ENCODE assay signal across 18 cellular contexts in the genomic region with DNA sequence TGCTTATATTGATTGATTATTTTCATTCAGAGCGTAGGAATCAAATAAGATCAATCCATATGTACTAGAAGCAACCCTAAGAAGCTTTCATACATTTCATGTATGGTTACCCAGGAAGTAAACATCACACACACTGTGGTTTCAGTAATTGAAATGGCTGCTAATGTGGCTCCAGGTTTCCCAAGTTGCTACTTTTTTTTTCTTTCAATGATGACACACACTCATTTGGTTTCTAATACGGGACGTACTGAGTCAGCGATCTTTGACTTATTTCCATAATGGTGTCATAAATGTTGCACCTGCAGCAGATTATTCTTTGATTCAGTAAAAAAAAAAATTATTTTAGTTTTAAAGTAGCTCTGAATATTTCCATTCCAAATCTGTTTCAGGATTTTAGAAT.
A peak's percentile ranks its signal among the peaks of the same experiment; 100 is the strongest.
DNase-seq lines count a peak whose midpoint lies in the region; ATAC-seq and TF ChIP-seq lines count a peak whose summit lies in the region.
"Had no signal": no experiment of that assay in that cellular context is flagged by ENCODE, and none has a peak within 500 bp of the region (broad histone marks: within the 10 kb centered on the region; RNA-seq: fewer than 3 reads in every experiment).

No MANE protein-coding gene starts in this region.

- H3K27ac Mint-ChIP-seq in natural killer cell, result no peak overlapping the region
- no peak overlapping the region for H3K27ac Mint-ChIP-seq in natural killer cell treated with Interleukin-12 subunit alpha and Interleukin-12 subunit beta and Interleukin-15 and Interleukin-18, amount 100 ng/mL, for 72 hours
- H3K27ac Mint-ChIP-seq: CD4-positive, alpha-beta memory T cell; GM23338; H9 had no signal

- H3K4me1 Mint-ChIP-seq in natural killer cell, result peaks cover 1 to 16% of the 10 kb centered on the region in 2 donors
- peaks cover under 1% of the 10 kb centered on the region in 2 donors for H3K4me1 Mint-ChIP-seq in natural killer cell treated with Interleukin-12 subunit alpha and Interleukin-12 subunit beta and Interleukin-15 and Interleukin-18, amount 100 ng/mL, for 72 hours (ENCODE audit: low read depth in 2 of 2)
- H3K4me1 Mint-ChIP-seq: CD4-positive, alpha-beta memory T cell had no signal

- DNase-seq in natural killer cell (no peak), MM.1S (peak; percentile 76), SW480 (ENCODE audit: low spot score) (peak; percentile 28), smooth muscle cell (lab: John Stamatoyannopoulos, UW; ENCODE audit: unreplicated experiment) (no peak)
- DNase-seq in natural killer cell treated with Interleukin-12 subunit alpha and Interleukin-12 subunit beta and Interleukin-15 and Interleukin-18, amount 100 ng/mL, for 72 hours (ENCODE audit: low spot score), result no peak
- DNase-seq: 8988T; C1 segment of cervical spinal cord; Calu3; CD4-positive, alpha-beta memory T cell; COR-L47; DMS53; DMS79 treated with DMSO at 0.1 percent for 48 hours; GF-D8; H9 had no signal

- H3K4me2 ChIP-seq in MM.1S (ENCODE audit: low read depth, low read length) (peak overlapping the region; percentile 6; the same call in 1 of the 2 replicates), smooth muscle cell (no peak overlapping the region)
- H3K4me2 ChIP-seq: GM23338 had no signal

- H3K4me1 ChIP-seq in MM.1S (ENCODE audit: low read length) (peaks cover 11% of the 10 kb centered on the region), smooth muscle cell (ENCODE audit: low read depth) (no peaks in the 10 kb centered on the region)

- intact Hi-C loops in natural killer cell (cut with micrococcal nuclease), result no loop called here

- H3K27me3 ChIP-seq in MM.1S (replicated peaks; ENCODE audit: insufficient read depth, low read length) (no peaks in the 10 kb centered on the region), smooth muscle cell (ENCODE audit: low read depth) (no peaks in the 10 kb centered on the region)

- H3K9me3 ChIP-seq in MM.1S (replicated peaks; ENCODE audit: insufficient read depth, low read length) (no peaks in the 10 kb centered on the region), smooth muscle cell (replicated peaks; ENCODE audit: low read depth) (no peaks in the 10 kb centered on the region)

- H3K9me2 ChIP-seq in MM.1S (replicated peaks; ENCODE audit: insufficient read depth, low read length), result no peaks in the 10 kb centered on the region

- H2AFZ ChIP-seq in MM.1S (ENCODE audit: low read length), result no peak overlapping the region; the same call in 1 of the 2 replicates
- no peak overlapping the region for H2AFZ ChIP-seq in smooth muscle cell (ENCODE audit: low read depth)
- H2AFZ ChIP-seq: GM23338 had no signal

- H3K9me3 Mint-ChIP-seq in natural killer cell, result peaks cover 0 to 2% of the 10 kb centered on the region in 2 donors
- H3K9me3 Mint-ChIP-seq in natural killer cell treated with Interleukin-12 subunit alpha and Interleukin-12 subunit beta and Interleukin-15 and Interleukin-18, amount 100 ng/mL, for 72 hours, result peaks cover 3% of the 10 kb centered on the region

- H3K36me3 ChIP-seq in MM.1S (replicated peaks; ENCODE audit: insufficient read depth, low read length), result no peaks in the 10 kb centered on the region
- no peaks in the 10 kb centered on the region for H3K36me3 ChIP-seq in smooth muscle cell (ENCODE audit: low read depth)

- no peaks in the 10 kb centered on the region for H3K36me3 Mint-ChIP-seq in natural killer cell
- H3K36me3 Mint-ChIP-seq in natural killer cell treated with Interleukin-12 subunit alpha and Interleukin-12 subunit beta and Interleukin-15 and Interleukin-18, amount 100 ng/mL, for 72 hours, result peaks cover 1% of the 10 kb centered on the region
- H3K36me3 Mint-ChIP-seq: CD4-positive, alpha-beta memory T cell had no signal

- H3F3A ChIP-seq in MM.1S (ENCODE audit: insufficient read depth, low read length) (peaks cover 4% of the 10 kb centered on the region), smooth muscle cell (ENCODE audit: low read depth) (no peaks in the 10 kb centered on the region)

- ATAC-seq in natural killer cell (peak in 2 of 3 donors; percentile 59 to 72), GM21528 (IDR thresholded peaks at IDR 0.05; ENCODE audit: low FRiP score, unreplicated experiment) (no peak), GM18511 (IDR thresholded peaks at IDR 0.05; ENCODE audit: unreplicated experiment) (no peak)
- ATAC-seq in natural killer cell treated with Interleukin-12 subunit alpha and Interleukin-12 subunit beta and Interleukin-15 and Interleukin-18, amount 100 ng/mL, for 72 hours, result no peak
- ATAC-seq: GM23338, HCT116 had no signal

- no peak overlapping the region for H3K4me3 Mint-ChIP-seq in natural killer cell
- H3K4me3 Mint-ChIP-seq in natural killer cell treated with Interleukin-12 subunit alpha and Interleukin-12 subunit beta and Interleukin-15 and Interleukin-18, amount 100 ng/mL, for 72 hours, result no peak overlapping the region
- H3K4me3 Mint-ChIP-seq: CD4-positive, alpha-beta memory T cell; GM23338; H9 had no signal

- H3K79me2 ChIP-seq in MM.1S (ENCODE audit: low read length) (no peaks in the 10 kb centered on the region), smooth muscle cell (ENCODE audit: low read depth) (no peaks in the 10 kb centered on the region)

- no peaks in the 10 kb centered on the region for H4K20me1 ChIP-seq in MM.1S (ENCODE audit: insufficient read depth, low read length)
- no peaks in the 10 kb centered on the region for H4K20me1 ChIP-seq in smooth muscle cell (ENCODE audit: low read depth)

- H3K9ac ChIP-seq in MM.1S (ENCODE audit: low read length), result no peak overlapping the region
- H3K9ac ChIP-seq in smooth muscle cell (ENCODE audit: low read depth), result no peak overlapping the region

- H3K4me3 ChIP-seq in MM.1S (ENCODE audit: low read length) (no peak overlapping the region), smooth muscle cell (no peak overlapping the region)
- H3K4me3 ChIP-seq: GM23338 had no signal

- no peaks in the 10 kb centered on the region for H3K27me3 Mint-ChIP-seq in natural killer cell (ENCODE audit: low read depth in 2 of 2)
- H3K27me3 Mint-ChIP-seq in natural killer cell treated with Interleukin-12 subunit alpha and Interleukin-12 subunit beta and Interleukin-15 and Interleukin-18, amount 100 ng/mL, for 72 hours, result peaks cover 0 to 2% of the 10 kb centered on the region in 2 donors
- H3K27me3 Mint-ChIP-seq: CD4-positive, alpha-beta memory T cell had no signal

- H3K27ac ChIP-seq in MM.1S (ENCODE audit: low read length) (peak overlapping the region; percentile 13; the same call in 1 of the 2 replicates), smooth muscle cell (ENCODE audit: low read depth) (no peak overlapping the region)

- 95% methylated on average over 4 of the region's 4 CpGs for WGBS in smooth muscle cell (ENCODE audit: low lambda C conversion rate)

- TF ChIP-seq CTCF in natural killer cell (IDR thresholded peaks at IDR 0.05) (no peak), MM.1S (IDR thresholded peaks at IDR 0.05; ENCODE audit: low read length) (no peak), smooth muscle cell (IDR thresholded peaks at IDR 0.05; ENCODE audit: borderline replicate concordance, insufficient read depth, poor library complexity, severe bottlenecking) (no peak)

Comparison
In these comparisons a context has a peak if more than half of its experiments do, and no peak if none do; other contexts are left out.
1. ATAC-seq: peak in natural killer cell (2 of 3); none in natural killer cell treated with Interleukin-12 subunit alpha and Interleukin-12 subunit beta and Interleukin-15 and Interleukin-18, amount 100 ng/mL, for 72 hours (0 of 2), GM21528 (single experiment) and GM18511 (single experiment).
2. DNase-seq: peak in MM.1S (single experiment) and SW480 (single experiment); none in natural killer cell (single experiment), natural killer cell treated with Interleukin-12 subunit alpha and Interleukin-12 subunit beta and Interleukin-15 and Interleukin-18, amount 100 ng/mL, for 72 hours (single experiment) and smooth muscle cell (single experiment).